ENCODE assay signal across 8 cellular contexts in genomic region chr14:96567289-96567899, GRCh38.
A peak's percentile ranks its signal among the peaks of the same experiment; 100 is the strongest.
DNase-seq lines count a peak whose midpoint lies in the region; FAIRE-seq and TF ChIP-seq lines count a peak whose summit lies in the region.

No MANE protein-coding gene starts in this region.

- no peak overlapping the region for H3K4me3 ChIP-seq in H1 (ENCODE audit: extremely low read depth in 1 of 4, insufficient read depth in 2 of 4, low read depth in 3 of 4, low read length in 4 of 4)

- no peak overlapping the region for H3K4ac ChIP-seq in H1 (replicated peaks; ENCODE audit: insufficient read length, low read depth, low read length)

- no peak overlapping the region for H2BK20ac ChIP-seq in H1 (ENCODE audit: low read length)

- no peak overlapping the region for H4K91ac ChIP-seq in H1 (replicated peaks; ENCODE audit: insufficient read length, low read length)

- no peak for TF ChIP-seq EP300 in H1 (IDR thresholded peaks at IDR 0.05; ENCODE audit: borderline replicate concordance in 1 of 2, low read depth in 2 of 2, low read length in 2 of 2)

- H3K27me3 ChIP-seq in H1 (replicated peaks in 1 of 4; ENCODE audit: control insufficient read depth in 3 of 4, extremely low read depth in 1 of 4, insufficient read depth in 3 of 4, low read length in 3 of 4), result no peaks in the 10 kb centered on the region

- TF ChIP-seq CTCF in H1 (IDR thresholded peaks at IDR 0.05; ENCODE audit: control extremely low read depth in 1 of 3, insufficient read depth in 1 of 3, low read depth in 1 of 3, low read length in 3 of 3), result peak in 2 of 3 experiments; percentile 6 to 35; a peak in 2 of 4 replicates
- peak; percentile 71 for TF ChIP-seq CTCF in neural crest cell (conservative IDR thresholded peaks at IDR 0.05)

- no peaks in the 10 kb centered on the region for H3K9me3 Mint-ChIP-seq in neural crest cell

- no peak for FAIRE-seq in H1 (lab: Jason Lieb, UNC)

- H3K9ac ChIP-seq in H1 (replicated peaks in 1 of 4; ENCODE audit: extremely low read depth in 1 of 4, low read depth in 3 of 4, low read length in 3 of 4), result no peak overlapping the region

- H2AK5ac ChIP-seq in H1 (ENCODE audit: low read depth, low read length), result no peak overlapping the region

- H2BK15ac ChIP-seq in H1 (ENCODE audit: low read length), result no peak overlapping the region

- CTCF ChIA-PET in H1 (lab: Charles Lee; ENCODE audit: partially characterized antibody), result interaction anchor here (0.6 to 4.8 kb wide), 18 partner anchors 10 to 617 kb away, joined by 3 to 30 read pairs (median 4); no protein-coding TSS in a partner anchor

- no peaks in the 10 kb centered on the region for H3K79me1 ChIP-seq in H1 (ENCODE audit: low read depth, low read length)

- peak; percentile 28 to 37; a peak in 3 of 4 replicates for TF ChIP-seq RAD21 in H1 (IDR thresholded peaks at IDR 0.05 in 1 of 2, conservative IDR thresholded peaks at IDR 0.05 in 1 of 2; ENCODE audit: low read depth in 2 of 2, low read length in 2 of 2)

- no peak overlapping the region for H2AFZ ChIP-seq in H1 (ENCODE audit: low read length)

- H3K18ac ChIP-seq in H1 (ENCODE audit: extremely low read depth, low read length), result no peak overlapping the region

- H3K9me3 ChIP-seq in H1 (ENCODE audit: insufficient read depth in 2 of 2, low read depth in 1 of 2, low read length in 1 of 2), result no peaks in the 10 kb centered on the region

- no peak overlapping the region for H4K5ac ChIP-seq in H1 (ENCODE audit: insufficient read length, low read depth, low read length)

- H3K36me3 ChIP-seq in H1 (ENCODE audit: control insufficient read depth in 2 of 4, insufficient read depth in 4 of 4, low read length in 3 of 4), result peaks cover 0 to 50% (median 19%) of the 10 kb centered on the region in 4 experiments

- H3K4me3 Mint-ChIP-seq in neural crest cell, result no peak overlapping the region

- POLR2A ChIA-PET in H1 (lab: Charles Lee; ENCODE audit: partially characterized antibody), result no interaction called here

- no peak overlapping the region for H3K56ac ChIP-seq in H1 (replicated peaks; ENCODE audit: insufficient read length, low read depth, low read length)

- H3K4me2 ChIP-seq in H1 (ENCODE audit: insufficient read depth in 1 of 2, low read depth in 2 of 2, low read length in 2 of 2), result no peak overlapping the region

- no peaks in the 10 kb centered on the region for H3K23me2 ChIP-seq in H1 (ENCODE audit: low read depth, low read length)

- no peak overlapping the region for H3K27ac ChIP-seq in H1 (ENCODE audit: low read depth, low read length)

- H3K4me1 Mint-ChIP-seq in neural crest cell, result no peaks in the 10 kb centered on the region

- peaks cover 2 to 5% (median 3%) of the 10 kb centered on the region in 4 experiments; a peak in 3 of 7 replicates for H3K4me1 ChIP-seq in H1 (replicated peaks in 1 of 4; ENCODE audit: control insufficient read depth in 3 of 4, insufficient read depth in 4 of 4, low read length in 3 of 4)

- no peaks in the 10 kb centered on the region for H4K20me1 ChIP-seq in H1 (replicated peaks in 1 of 2; ENCODE audit: control insufficient read depth in 1 of 2, insufficient read depth in 2 of 2, low read length in 2 of 2)

- no peak overlapping the region for H2BK120ac ChIP-seq in H1 (replicated peaks; ENCODE audit: low read depth, low read length)

- no peak overlapping the region for H2BK12ac ChIP-seq in H1 (ENCODE audit: low read depth, low read length)

- peaks cover 6% of the 10 kb centered on the region for H3K36me3 Mint-ChIP-seq in neural crest cell (ENCODE audit: low read depth)

- DNase-seq in DMS79 treated with DMSO at 0.1 percent for 48 hours (lab: John Stamatoyannopoulos, UW) (peak; percentile 50), HCEC 1CT (peak; percentile 57), NCI-H526 treated with DMSO at 0.1 percent for 48 hours (lab: John Stamatoyannopoulos, UW) (peak; percentile 92), H1 (ENCODE audit: low read depth in 1 of 2, low spot score in 2 of 2) (no peak), neural crest cell (ENCODE audit: low read depth, low spot score) (no peak), NCI-H187 (lab: John Stamatoyannopoulos, UW) (no peak)
- DNase-seq in stimulated activated CD8-positive, alpha-beta memory T cell treated with anti-CD3 and anti-CD28 coated beads, Interleukin-4, amount 100 ng/mL, for 48 hours, result no peak
- no peak for DNase-seq in activated CD4-positive, alpha-beta T cell treated with anti-CD3 and anti-CD28 coated beads for 1 hour

- no peaks in the 10 kb centered on the region for H3K27me3 Mint-ChIP-seq in neural crest cell (ENCODE audit: low read depth)

- 87% methylated on average over 3 of the region's 3 CpGs; no CpG with 5 or more reads in 1 of the 2 experiments for WGBS in H1 (ENCODE audit: extremely low coverage in 1 of 2, insufficient coverage in 1 of 2, insufficient read length in 1 of 2, insufficient replicate concordance in 2 of 2, low coverage in 1 of 2, low lambda C conversion rate in 2 of 2, missing lambda C conversion rate in 1 of 2), 2 experiments

- TF ChIP-seq POLR2A in H1 (IDR thresholded peaks at IDR 0.05; ENCODE audit: control extremely low read depth in 1 of 2, low read depth in 2 of 2, low read length in 2 of 2), result no peak

- H3K23ac ChIP-seq in H1 (ENCODE audit: insufficient read length), result no peak overlapping the region

- no peak overlapping the region for H4K8ac ChIP-seq in H1 (ENCODE audit: extremely low read depth, insufficient read depth, low read length)

- no peak overlapping the region for H3K14ac ChIP-seq in H1 (ENCODE audit: insufficient read length)

- H2BK5ac ChIP-seq in H1 (ENCODE audit: low read depth, low read length), result no peak overlapping the region

- H3K79me2 ChIP-seq in H1 (ENCODE audit: control insufficient read depth in 1 of 2, insufficient read depth in 2 of 2, low read length in 2 of 2), result no peaks in the 10 kb centered on the region

- H3K27ac Mint-ChIP-seq in neural crest cell (ENCODE audit: unreplicated experiment), result no peak overlapping the region

TF ChIP-seq in H1, 55 proteins besides CTCF, POLR2A, EP300 and RAD21:
- TF ChIP-seq NANOG (IDR thresholded peaks at IDR 0.05; ENCODE audit: insufficient read depth, low read depth, low read length, poor library complexity, severe bottlenecking) (no peak), FOSL1 (IDR thresholded peaks at IDR 0.05; ENCODE audit: insufficient read depth, low read depth, low read length) (no peak), BACH1 (IDR thresholded peaks at IDR 0.05; ENCODE audit: low read length) (no peak), CBX8 (IDR thresholded peaks at IDR 0.05; ENCODE audit: borderline replicate concordance, low read depth, low read length) (no peak), TCF12 (IDR thresholded peaks at IDR 0.05; ENCODE audit: low read depth, low read length) (no peak), TBP (IDR thresholded peaks at IDR 0.05; ENCODE audit: low read depth, low read length) (no peak), RXRA (IDR thresholded peaks at IDR 0.05; ENCODE audit: insufficient read depth, low read depth, low read length) (no peak)
- TF ChIP-seq, protein P1, sequence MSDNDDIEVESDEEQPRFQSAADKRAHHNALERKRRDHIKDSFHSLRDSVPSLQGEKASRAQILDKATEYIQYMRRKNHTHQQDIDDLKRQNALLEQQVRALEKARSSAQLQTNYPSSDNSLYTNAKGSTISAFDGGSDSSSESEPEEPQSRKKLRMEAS (IDR thresholded peaks at IDR 0.05), result no peak
- TF ChIP-seq, protein P2, sequence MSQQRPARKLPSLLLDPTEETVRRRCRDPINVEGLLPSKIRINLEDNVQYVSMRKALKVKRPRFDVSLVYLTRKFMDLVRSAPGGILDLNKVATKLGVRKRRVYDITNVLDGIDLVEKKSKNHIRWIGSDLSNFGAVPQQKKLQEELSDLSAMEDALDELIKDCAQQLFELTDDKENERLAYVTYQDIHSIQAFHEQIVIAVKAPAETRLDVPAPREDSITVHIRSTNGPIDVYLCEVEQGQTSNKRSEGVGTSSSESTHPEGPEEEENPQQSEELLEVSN (IDR thresholded peaks at IDR 0.05), result no peak

Comparison
In these comparisons a context has a peak if more than half of its experiments do, and no peak if none do; other contexts are left out.
1. DNase-seq: peak in DMS79 treated with DMSO at 0.1 percent for 48 hours (single experiment), HCEC 1CT (single experiment) and NCI-H526 treated with DMSO at 0.1 percent for 48 hours (single experiment); none in H1 (0 of 2), neural crest cell (single experiment), stimulated activated CD8-positive, alpha-beta memory T cell treated with anti-CD3 and anti-CD28 coated beads, Interleukin-4, amount 100 ng/mL, for 48 hours (single experiment), NCI-H187 (0 of 2) and activated CD4-positive, alpha-beta T cell treated with anti-CD3 and anti-CD28 coated beads for 1 hour (single experiment).